8 cellular contexts compared by ENCODE assay signal in the genomic region with DNA sequence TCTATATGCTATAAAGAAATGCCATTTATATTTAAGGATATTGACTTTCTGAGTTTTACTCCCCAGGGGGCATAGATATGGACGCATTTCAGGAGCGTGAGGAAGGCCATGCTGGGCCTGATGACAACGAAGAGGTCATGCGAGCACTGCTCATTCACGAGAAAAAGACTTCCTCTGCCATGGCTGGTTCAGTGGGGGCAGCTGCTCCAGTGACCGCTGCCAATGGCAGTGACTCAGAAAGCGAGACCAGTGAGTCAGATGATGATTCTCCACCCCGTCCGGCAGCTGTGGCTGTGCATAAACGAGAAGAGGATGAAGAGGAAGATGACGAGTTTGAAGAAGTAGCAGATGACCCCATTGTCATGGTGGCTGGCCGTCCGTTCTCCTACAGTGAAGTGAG. TPM values are rescaled to one million over a fixed set of nuclear protein-coding genes. Genes with fewer than 3 reads are reported as not detected.
A peak's percentile ranks its signal among the peaks of the same experiment; 100 is the strongest.
DNase-seq lines count a peak whose midpoint lies in the region; ATAC-seq, FAIRE-seq and TF ChIP-seq lines count a peak whose summit lies in the region.

No MANE protein-coding gene starts in this region.

- POLR2A ChIA-PET in activated B cell treated with CpG ODN at 0.5 μM for 24 hours (lab: Charles Lee): no interaction called here

- H3K36me3 Mint-ChIP-seq in activated B cell treated with CpG ODN at 0.5 μM for 24 hours (ENCODE audit: low read depth): peaks cover 47% of the 10 kb centered on the region
- H3K36me3 Mint-ChIP-seq in stimulated activated naive B cell treated with anti-CD40 and anti-IgM and Interleukin-4, amounts not matched to agents 10 μg/mL and 1 μg/mL and 100 μg/mL, for 72 hours: peaks cover 38 to 49% of the 10 kb centered on the region in 2 donors

- no peaks in the 10 kb centered on the region for H3K9me3 Mint-ChIP-seq in activated B cell treated with CpG ODN at 0.5 μM for 24 hours
- H3K9me3 Mint-ChIP-seq in stimulated activated naive B cell treated with anti-CD40 and anti-IgM and Interleukin-4, amounts not matched to agents 10 μg/mL and 1 μg/mL and 100 μg/mL, for 72 hours: peaks cover 0 to 2% of the 10 kb centered on the region in 2 donors

- ATAC-seq in GM19395 (IDR thresholded peaks at IDR 0.05; ENCODE audit: unreplicated experiment): peak; percentile 89
- peak; percentile 95 for ATAC-seq in HG03066 (IDR thresholded peaks at IDR 0.05; ENCODE audit: low read depth, unreplicated experiment)
- ATAC-seq in activated B cell treated with CpG ODN at 0.5 μM for 24 hours (ENCODE audit: low read depth): peak; percentile 62
- peak; percentile 34 to 78 for ATAC-seq in stimulated activated naive B cell treated with anti-CD40 and anti-IgM and Interleukin-4, amounts not matched to agents 10 μg/mL and 1 μg/mL and 100 μg/mL, for 72 hours (replicated peaks)

- no peak overlapping the region for H3K4me3 Mint-ChIP-seq in activated B cell treated with CpG ODN at 0.5 μM for 24 hours
- no peak overlapping the region for H3K4me3 Mint-ChIP-seq in stimulated activated naive B cell treated with anti-CD40 and anti-IgM and Interleukin-4, amounts not matched to agents 10 μg/mL and 1 μg/mL and 100 μg/mL, for 72 hours

- H3K4me1 Mint-ChIP-seq in activated B cell treated with CpG ODN at 0.5 μM for 24 hours: peaks cover 9% of the 10 kb centered on the region
- H3K4me1 Mint-ChIP-seq in stimulated activated naive B cell treated with anti-CD40 and anti-IgM and Interleukin-4, amounts not matched to agents 10 μg/mL and 1 μg/mL and 100 μg/mL, for 72 hours: peaks cover 0 to 10% of the 10 kb centered on the region in 2 donors

- no peak for FAIRE-seq in frontal cortex (lab: Jason Lieb, UNC)

- H3K27ac Mint-ChIP-seq in activated B cell treated with CpG ODN at 0.5 μM for 24 hours: peak overlapping the region; percentile 67
- peak overlapping the region; percentile 89 for H3K27ac Mint-ChIP-seq in stimulated activated naive B cell treated with anti-CD40 and anti-IgM and Interleukin-4, amounts not matched to agents 10 μg/mL and 1 μg/mL and 100 μg/mL, for 72 hours

- H3K27me3 Mint-ChIP-seq in activated B cell treated with CpG ODN at 0.5 μM for 24 hours: no peaks in the 10 kb centered on the region
- no peaks in the 10 kb centered on the region for H3K27me3 Mint-ChIP-seq in stimulated activated naive B cell treated with anti-CD40 and anti-IgM and Interleukin-4, amounts not matched to agents 10 μg/mL and 1 μg/mL and 100 μg/mL, for 72 hours

- TF ChIP-seq CTCF in activated B cell treated with CpG ODN at 0.5 μM for 24 hours (IDR thresholded peaks at IDR 0.05): no peak

- DNase-seq in activated B cell treated with CpG ODN at 0.5 μM for 24 hours (no peak), frontal cortex (ENCODE audit: low spot score in 2 of 2) (no peak), T-helper 1 cell (no peak), germinal center (ENCODE audit: low spot score) (no peak)
- DNase-seq in stimulated activated naive B cell treated with anti-CD40 and anti-IgM and Interleukin-4, amounts not matched to agents 10 μg/mL and 1 μg/mL and 100 μg/mL, for 72 hours: peak; percentile 9
- no peak for DNase-seq in activated effector memory CD4-positive, alpha-beta T cell treated with Interleukin-2 at 50 U/mL for 16 hours

- intact Hi-C loops in activated B cell treated with CpG ODN at 0.5 μM for 24 hours (cut with micrococcal nuclease): no loop called here

- CTCF ChIA-PET in activated B cell treated with CpG ODN at 0.5 μM for 24 hours (lab: Charles Lee): no interaction called here

RNA-seq across cellular contexts. Expression of a gene that starts 38.4 kb away (rescaled TPM):
- 22.1 and 22.9 TPM in 2 replicates for total RNA-seq in activated B cell treated with CpG ODN at 0.5 μM for 24 hours
- total RNA-seq in frontal cortex: 24.9 TPM

RNA-seq across cellular contexts. Expression of a gene that starts 38.7 kb away (rescaled TPM):
- total RNA-seq in activated B cell treated with CpG ODN at 0.5 μM for 24 hours (29.7 and 29.9 TPM in 2 replicates), frontal cortex (12.6 TPM)
